Comparison of ENCODE assay signal across 8 cellular contexts in genomic region chr10:77111611-77112550, GRCh38.
DNase-seq lines count a peak whose midpoint lies in the region; TF ChIP-seq lines count a peak whose summit lies in the region.

No MANE protein-coding gene starts in this region.

- H3K9me3 ChIP-seq in esophagus squamous epithelium: no peaks in the 10 kb centered on the region

- H3K4me3 ChIP-seq in GM06990 (replicated peaks; ENCODE audit: low read depth, low read length): no peak overlapping the region
- no peak overlapping the region for H3K4me3 ChIP-seq in HL-60 (replicated peaks; ENCODE audit: insufficient read depth, low read length)
- no peak overlapping the region for H3K4me3 ChIP-seq in esophagus squamous epithelium

- no peak overlapping the region for H3K27ac Mint-ChIP-seq in nephron progenitor cell

- peak; percentile 72 for TF ChIP-seq CTCF in GM06990 (IDR thresholded peaks at IDR 0.05; ENCODE audit: insufficient read depth, low read length, poor library complexity, severe bottlenecking)
- peak; percentile 37 for TF ChIP-seq CTCF in HL-60 (IDR thresholded peaks at IDR 0.05; ENCODE audit: insufficient read depth, low read length)
- peak; percentile 83 for TF ChIP-seq CTCF in RWPE1 (conservative IDR thresholded peaks at IDR 0.05; ENCODE audit: low read depth)
- TF ChIP-seq CTCF in esophagus squamous epithelium (IDR thresholded peaks at IDR 0.05): peak; percentile 17 to 83 (median 71)
- peak; percentile 87 for TF ChIP-seq CTCF in nephron progenitor cell (IDR thresholded peaks at IDR 0.05)

- 38 to 47% methylated on average over 12 of the region's 12 CpGs for WGBS in esophagus squamous epithelium, 2 donors

- peaks cover 0 to 27% (median 3%) of the 10 kb centered on the region in 3 donors for H3K4me1 ChIP-seq in esophagus squamous epithelium

- in situ Hi-C loops in ACHN (cut with HindIII; ENCODE audit: low pct_ligation_motif_present, low pct_unique_long_range_greater_than_20kb, low sequenced_read_pairs): no loop called here

- no peaks in the 10 kb centered on the region for H3K36me3 Mint-ChIP-seq in nephron progenitor cell (ENCODE audit: low read depth)

- peak; percentile 69 for DNase-seq in ACHN
- no peak for DNase-seq in GM06990 (ENCODE audit: extremely low read depth, insufficient read length)
- peak in 1 of 2 experiments; percentile 26 for DNase-seq in HL-60 (ENCODE audit: low read depth in 1 of 2, low spot score in 1 of 2)
- peak; percentile 88 for DNase-seq in RWPE1 (ENCODE audit: low spot score)
- DNase-seq in esophagus squamous epithelium (lab: John Stamatoyannopoulos, UW): no peak
- peak; percentile 31 for DNase-seq in nephron progenitor cell
- DNase-seq in stimulated activated CD8-positive, alpha-beta memory T cell treated with anti-CD3 and anti-CD28 coated beads, Interleukin-4, amount 100 ng/mL, for 48 hours: no peak
- DNase-seq in activated naive CD4-positive, alpha-beta T cell treated with anti-CD3 and anti-CD28 coated beads, Interleukin-2, amount 50 U/mL, for 16 hours: no peak

- H3K27me3 Mint-ChIP-seq in nephron progenitor cell (ENCODE audit: low read depth, poor library complexity): no peaks in the 10 kb centered on the region

- H3K4me1 Mint-ChIP-seq in nephron progenitor cell: peaks cover 68% of the 10 kb centered on the region

- no peaks in the 10 kb centered on the region for H3K27me3 ChIP-seq in GM06990 (replicated peaks; ENCODE audit: control insufficient read depth, insufficient read depth, low read length)
- H3K27me3 ChIP-seq in HL-60 (ENCODE audit: insufficient read depth, poor library complexity, severe bottlenecking): peaks cover 6% of the 10 kb centered on the region
- H3K27me3 ChIP-seq in esophagus squamous epithelium: no peaks in the 10 kb centered on the region

- H3K27ac ChIP-seq in HL-60 (replicated peaks) (no peak overlapping the region), RWPE1 (peak overlapping the region; percentile 50; the same call in 1 of the 2 replicates), esophagus squamous epithelium (peak overlapping the region in 2 of 4 donors; percentile 13 to 26)

- TF ChIP-seq POLR2A in esophagus squamous epithelium (IDR thresholded peaks at IDR 0.05): no peak

- H3K36me3 ChIP-seq in GM06990 (ENCODE audit: control insufficient read depth, insufficient read depth, low read length): no peaks in the 10 kb centered on the region
- H3K36me3 ChIP-seq in esophagus squamous epithelium: no peaks in the 10 kb centered on the region

- H3K4me3 Mint-ChIP-seq in nephron progenitor cell: no peak overlapping the region

- H3K9me3 Mint-ChIP-seq in nephron progenitor cell: no peaks in the 10 kb centered on the region

- POLR2A ChIA-PET in RWPE1 (lab: Yijun Ruan, JAX; ENCODE audit: low non-redundant PET): no interaction called here

- intact Hi-C loops in esophagus squamous epithelium (cut with DNase I): no loop called here

- CTCF ChIA-PET in RWPE1 (lab: Yijun Ruan, JAX): interaction anchor here (0.6 to 1.6 kb wide), 7 partner anchors 12 to 155 kb away, joined by 3 to 7 read pairs (median 4); no protein-coding TSS in a partner anchor

Comparison
In these comparisons a context has a peak if more than half of its experiments do, and no peak if none do; other contexts are left out.
1. DNase-seq: peak in ACHN (single experiment), RWPE1 (single experiment) and nephron progenitor cell (single experiment); none in GM06990 (single experiment), esophagus squamous epithelium (single experiment), stimulated activated CD8-positive, alpha-beta memory T cell treated with anti-CD3 and anti-CD28 coated beads, Interleukin-4, amount 100 ng/mL, for 48 hours (single experiment) and activated naive CD4-positive, alpha-beta T cell treated with anti-CD3 and anti-CD28 coated beads, Interleukin-2, amount 50 U/mL, for 16 hours (single experiment).
2. CTCF ChIP-seq: peak in every context shown above with its lines; median percentile 87 in nephron progenitor cell; 83 in RWPE1; 72 in GM06990; 71 in esophagus squamous epithelium; 37 in HL-60.